In genomic region chr19:574658-575526, GRCh38 we compare ENCODE assay signal across 1 cellular context.
TF ChIP-seq lines count a peak whose summit lies in the region.

No MANE protein-coding gene starts in this region.

TF ChIP-seq in IMR-90, 13 proteins besides CTCF, POLR2A, EP300 and RAD21 (continued from another document):
- no peak for TF ChIP-seq RFX5 (IDR thresholded peaks at IDR 0.05; ENCODE audit: low read depth, low read length)
- TF ChIP-seq MAZ (IDR thresholded peaks at IDR 0.05; ENCODE audit: borderline replicate concordance, low read depth, low read length): no peak
